Comparison of ENCODE assay signal across 21 cellular contexts in the genomic region with DNA sequence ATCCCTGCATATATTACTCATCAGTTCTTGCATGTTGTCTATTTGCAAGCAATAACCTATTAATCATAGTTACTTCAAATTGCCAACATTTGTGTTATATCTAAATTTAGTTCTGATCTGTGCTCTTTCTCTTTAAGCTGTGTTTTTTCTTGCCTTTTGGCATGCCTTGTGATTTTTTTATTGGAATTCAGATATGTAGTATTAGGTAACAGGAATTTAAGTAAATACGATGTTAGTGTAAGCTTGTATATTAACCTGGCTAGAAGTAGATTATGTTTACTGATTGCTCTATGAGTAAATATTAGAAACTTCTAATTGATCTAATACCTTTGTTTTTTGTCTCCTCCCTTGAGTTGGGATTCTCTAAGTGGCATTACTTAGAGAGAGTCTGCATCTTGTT.
A peak's percentile ranks its signal among the peaks of the same experiment; 100 is the strongest.
DNase-seq lines count a peak whose midpoint lies in the region; ATAC-seq, FAIRE-seq and TF ChIP-seq lines count a peak whose summit lies in the region.
"Had no signal": no experiment of that assay in that cellular context is flagged by ENCODE, and none has a peak within 500 bp of the region (broad histone marks: within the 10 kb centered on the region; RNA-seq: fewer than 3 reads in every experiment).

No MANE protein-coding gene starts in this region.

- no peaks in the 10 kb centered on the region for H3K9me3 Mint-ChIP-seq in MCF 10A (ENCODE audit: unreplicated experiment)
- no peaks in the 10 kb centered on the region for H3K9me3 Mint-ChIP-seq in endodermal cell

- TF ChIP-seq POLR2A in breast epithelium (IDR thresholded peaks at IDR 0.05) = no peak
- no peak for TF ChIP-seq POLR2A in testis (IDR thresholded peaks at IDR 0.05)
- TF ChIP-seq POLR2A in gastroesophageal sphincter (IDR thresholded peaks at IDR 0.05) = no peak

- H3K36me3 Mint-ChIP-seq in MCF 10A (ENCODE audit: insufficient read depth, unreplicated experiment) = no peaks in the 10 kb centered on the region
- H3K36me3 Mint-ChIP-seq in endodermal cell (ENCODE audit: low read depth) = no peaks in the 10 kb centered on the region
- H3K36me3 Mint-ChIP-seq: CD8-positive, alpha-beta T cell had no signal

- H3K27me3 Mint-ChIP-seq in MCF 10A (ENCODE audit: insufficient read depth, unreplicated experiment) (no peaks in the 10 kb centered on the region), endodermal cell (ENCODE audit: insufficient read depth) (peaks cover 2% of the 10 kb centered on the region)

- no peak overlapping the region for H3K9ac ChIP-seq in endodermal cell (ENCODE audit: extremely low read depth, low read length, poor library complexity, severe bottlenecking)
- H3K9ac ChIP-seq: BLaER1, GM23248 had no signal

- H3K4me3 ChIP-seq in breast epithelium = no peak overlapping the region
- H3K4me3 ChIP-seq in endodermal cell (ENCODE audit: low read length) = no peak overlapping the region
- H3K4me3 ChIP-seq in testis = no peak overlapping the region
- H3K4me3 ChIP-seq in gastroesophageal sphincter = no peak overlapping the region
- H3K4me3 ChIP-seq: BLaER1, GM23248 had no signal

- no peak for TF ChIP-seq EP300 in gastroesophageal sphincter (IDR thresholded peaks at IDR 0.05)

- TF ChIP-seq CTCF in MCF 10A (IDR thresholded peaks at IDR 0.05; ENCODE audit: unreplicated experiment) = no peak
- no peak for TF ChIP-seq CTCF in breast epithelium (IDR thresholded peaks at IDR 0.05)
- TF ChIP-seq CTCF in endodermal cell (conservative IDR thresholded peaks at IDR 0.05) = no peak
- no peak for TF ChIP-seq CTCF in testis (IDR thresholded peaks at IDR 0.05)
- TF ChIP-seq CTCF in gastroesophageal sphincter (IDR thresholded peaks at IDR 0.05) = no peak

- POLR2A ChIA-PET in MCF 10A (lab: Yijun Ruan, JAX) = interaction anchor here (0.7 to 0.8 kb wide), 2 partner anchors 39 to 107 kb away, joined by 3 read pairs; no protein-coding TSS in a partner anchor

- FAIRE-seq in RCC 7860 (lab: Jason Lieb, UNC) (peak; percentile 18), GM19239 (lab: Jason Lieb, UNC) (no peak)
- FAIRE-seq: GM12891, H54, HTR-8/SVneo had no signal

- no peak for DNase-seq in MCF 10A (ENCODE audit: unreplicated experiment)
- DNase-seq in breast epithelium (ENCODE audit: low spot score in 2 of 2) = no peak
- DNase-seq in RCC 7860 (ENCODE audit: low spot score) = no peak
- DNase-seq in endodermal cell = no peak
- DNase-seq in GM19239 (ENCODE audit: insufficient read length, low spot score) = no peak
- DNase-seq in testis = no peak
- no peak for DNase-seq in stimulated activated naive CD4-positive, alpha-beta T cell treated with Interleukin-2 at 50 U/mL for 16 hours (lab: John Stamatoyannopoulos, UW)
- DNase-seq: 8988T; CD8-positive, alpha-beta T cell; DMS 273 treated with DMSO at 0.1 percent for 48 hours; DMS53; DND-41; EL; GM23248; HCEC 1CT; IMR-90 had no signal

- CTCF ChIA-PET in MCF 10A (lab: Yijun Ruan, JAX) = interaction anchor here (0.7 to 0.9 kb wide), 3 partner anchors 21 to 220 kb away, joined by 4 to 7 read pairs (median 4); no protein-coding TSS in a partner anchor

- H3K36me3 ChIP-seq in breast epithelium (no peaks in the 10 kb centered on the region), endodermal cell (ENCODE audit: control insufficient read depth, insufficient read depth, low read length) (no peaks in the 10 kb centered on the region), testis (ENCODE audit: low read depth, missing control alignments) (no peaks in the 10 kb centered on the region), gastroesophageal sphincter (no peaks in the 10 kb centered on the region)
- H3K36me3 ChIP-seq: BLaER1 had no signal

- H3K27me3 ChIP-seq in breast epithelium (no peaks in the 10 kb centered on the region), endodermal cell (ENCODE audit: control insufficient read depth, insufficient read depth, low read length, poor library complexity, severe bottlenecking) (no peaks in the 10 kb centered on the region), testis (no peaks in the 10 kb centered on the region), gastroesophageal sphincter (no peaks in the 10 kb centered on the region)
- H3K27me3 ChIP-seq: BLaER1 had no signal

- no peaks in the 10 kb centered on the region for H3K4me1 Mint-ChIP-seq in MCF 10A (ENCODE audit: insufficient read depth, unreplicated experiment)
- H3K4me1 Mint-ChIP-seq in endodermal cell = peaks cover 34% of the 10 kb centered on the region

- H3K27ac Mint-ChIP-seq in MCF 10A (ENCODE audit: low read depth, unreplicated experiment) (peak overlapping the region; percentile 14), endodermal cell (peak overlapping the region; percentile 9)
- H3K27ac Mint-ChIP-seq: CD8-positive, alpha-beta T cell had no signal

- no peaks in the 10 kb centered on the region for H3K9me3 ChIP-seq in breast epithelium
- no peaks in the 10 kb centered on the region for H3K9me3 ChIP-seq in endodermal cell (ENCODE audit: control insufficient read depth, low read length)
- no peaks in the 10 kb centered on the region for H3K9me3 ChIP-seq in testis
- H3K9me3 ChIP-seq in gastroesophageal sphincter = no peaks in the 10 kb centered on the region
- H3K9me3 ChIP-seq: BLaER1 had no signal

- ATAC-seq in gastroesophageal sphincter = no peak
- ATAC-seq: CD8-positive, alpha-beta T cell had no signal

- H3K4me1 ChIP-seq in breast epithelium (no peaks in the 10 kb centered on the region), endodermal cell (ENCODE audit: control insufficient read depth, insufficient read depth, low read length) (peaks cover 8% of the 10 kb centered on the region), testis (no peaks in the 10 kb centered on the region), gastroesophageal sphincter (no peaks in the 10 kb centered on the region)

- 92% methylated on average over 1 of the region's 1 CpG; no CpG with 5 or more reads in 1 of the 2 experiments for WGBS in endodermal cell (ENCODE audit: insufficient coverage in 1 of 2, insufficient read length in 1 of 2), 2 experiments
- WGBS in testis, 2 donors = 85 to 93% methylated on average over 1 of the region's 1 CpG
- 56 to 71% methylated on average over 1 of the region's 1 CpG for WGBS in gastroesophageal sphincter (ENCODE audit: low coverage in 1 of 2), 2 donors

- H3K27ac ChIP-seq in breast epithelium = no peak overlapping the region
- no peak overlapping the region for H3K27ac ChIP-seq in endodermal cell (ENCODE audit: low read depth, low read length)
- no peak overlapping the region for H3K27ac ChIP-seq in testis
- no peak overlapping the region for H3K27ac ChIP-seq in gastroesophageal sphincter
- H3K27ac ChIP-seq: BLaER1, GM23248 had no signal

- intact Hi-C loops in MCF 10A (cut with micrococcal nuclease) = no loop called here
- intact Hi-C loops in breast epithelium (cut with DNase I; ENCODE audit: low total_unique reads) = no loop called here
- intact Hi-C loops in testis (cut with DNase I; ENCODE audit: low total_unique reads) = no loop called here

- H3K4me3 Mint-ChIP-seq in MCF 10A (ENCODE audit: unreplicated experiment) (no peak overlapping the region), endodermal cell (no peak overlapping the region)
- H3K4me3 Mint-ChIP-seq: CD8-positive, alpha-beta T cell had no signal

- BruUV-seq in MCF 10A (replicated peaks; lab: Mats Ljungman, UMichigan) = no TSS peak
